ENCODE assay signal across 8 cellular contexts in the genomic region with DNA sequence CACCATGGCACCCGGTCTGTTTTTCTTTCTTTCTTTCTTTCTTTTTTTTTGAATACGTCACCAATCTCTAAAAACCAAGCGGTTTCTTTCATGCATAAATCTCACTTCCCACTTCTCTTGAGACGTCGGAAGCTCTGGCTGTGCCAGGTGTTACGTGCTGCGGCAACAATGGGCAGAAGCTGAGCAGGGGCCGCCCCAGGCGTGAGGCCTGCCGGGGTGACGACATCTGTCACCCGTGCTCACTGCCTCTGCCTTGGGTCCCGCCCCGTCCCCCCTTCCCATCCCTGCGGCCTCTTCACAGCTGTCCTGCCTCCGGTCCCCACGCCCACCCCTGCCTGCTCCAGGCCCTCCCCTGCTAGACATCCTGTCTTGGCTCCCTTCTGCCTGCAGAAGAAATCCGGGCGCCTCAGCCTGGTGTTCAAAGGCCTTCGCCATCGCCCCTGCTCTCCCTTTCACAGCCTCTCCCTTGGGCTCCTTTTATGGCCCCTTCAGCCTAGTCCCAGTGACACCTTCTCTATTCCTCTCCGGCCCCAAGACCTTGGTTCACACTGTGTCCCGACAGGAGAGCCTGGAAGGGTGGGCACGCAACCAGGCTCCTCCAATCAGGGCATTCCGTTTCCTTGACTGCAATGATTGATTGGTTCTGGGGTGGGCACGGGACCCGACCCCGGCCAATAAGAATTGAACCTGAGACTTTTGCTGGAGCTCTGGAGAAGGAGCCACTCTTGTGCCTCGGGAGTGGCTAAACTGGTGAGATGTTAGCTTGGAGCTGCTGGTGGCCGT. TPM values are rescaled to one million over a fixed set of nuclear protein-coding genes. Genes with fewer than 3 reads are reported as not detected.
DNase-seq lines count a peak whose midpoint lies in the region; ATAC-seq and TF ChIP-seq lines count a peak whose summit lies in the region.

No MANE protein-coding gene starts in this region.

- no peaks in the 10 kb centered on the region for H3K36me3 ChIP-seq in OCI-LY3 (replicated peaks; ENCODE audit: low read depth, low read length)
- H3K36me3 ChIP-seq in tibial nerve = no peaks in the 10 kb centered on the region

- no peak for TF ChIP-seq CTCF in OCI-LY3 (IDR thresholded peaks at IDR 0.05; ENCODE audit: low read depth, low read length)
- TF ChIP-seq CTCF in tibial nerve (IDR thresholded peaks at IDR 0.05) = no peak

- peak overlapping the region; percentile 70 for H3K27ac ChIP-seq in OCI-LY3 (ENCODE audit: low read length)
- H3K27ac ChIP-seq in tibial nerve = peak overlapping the region in 1 of 4 donors; percentile 36

- CTCF ChIA-PET in activated naive CD4-positive, alpha-beta T cell treated with anti-CD3 and anti-CD28 coated beads for 36 hours (lab: Charles Lee) = interaction anchor here (0.6 to 4.6 kb wide), 10 partner anchors 17 to 509 kb away, joined by 3 to 46 read pairs (median 4); a partner anchor contains a TSS

- H3K36me3 Mint-ChIP-seq in activated naive CD4-positive, alpha-beta T cell treated with anti-CD3 and anti-CD28 coated beads for 36 hours (ENCODE audit: low read depth) = no peaks in the 10 kb centered on the region

- 56 to 63% methylated on average over 30 of the region's 30 CpGs for WGBS in tibial nerve, 2 donors

- ATAC-seq in GM19025 (IDR thresholded peaks at IDR 0.05; ENCODE audit: low read depth, unreplicated experiment) (peak; percentile 70), HG02943 (IDR thresholded peaks at IDR 0.05; ENCODE audit: low read depth, unreplicated experiment) (peak; percentile 44)

- H3K4me1 Mint-ChIP-seq in activated naive CD4-positive, alpha-beta T cell treated with anti-CD3 and anti-CD28 coated beads for 36 hours (ENCODE audit: low read depth) = peaks cover 43% of the 10 kb centered on the region

- DNase-seq in activated naive CD4-positive, alpha-beta T cell treated with anti-CD3 and anti-CD28 coated beads for 36 hours = peak; percentile 94
- DNase-seq in stimulated activated CD4-positive, alpha-beta T cell treated with anti-CD3 and anti-CD28 coated beads, Interleukin-15, amount 100 ng/mL, for 48 hours (ENCODE audit: low read depth in 2 of 2) = peak; percentile 72 to 73
- no peak for DNase-seq in tibial nerve (ENCODE audit: low spot score in 2 of 2)
- DNase-seq in NCI-H2081 treated with DMSO at 0.1 percent for 48 hours (lab: John Stamatoyannopoulos, UW) = no peak
- DNase-seq in cerebellar cortex (ENCODE audit: low spot score) = no peak

- H3K79me2 ChIP-seq in OCI-LY3 (ENCODE audit: low read length) = no peaks in the 10 kb centered on the region

- H3K4me3 Mint-ChIP-seq in activated naive CD4-positive, alpha-beta T cell treated with anti-CD3 and anti-CD28 coated beads for 36 hours = peak overlapping the region; percentile 58

- no peak for TF ChIP-seq EP300 in tibial nerve (IDR thresholded peaks at IDR 0.05)

- H3K9me3 Mint-ChIP-seq in activated naive CD4-positive, alpha-beta T cell treated with anti-CD3 and anti-CD28 coated beads for 36 hours = no peaks in the 10 kb centered on the region

- no peak overlapping the region for H2AFZ ChIP-seq in OCI-LY3 (ENCODE audit: low read depth, low read length)

- H3K4me1 ChIP-seq in OCI-LY3 (ENCODE audit: low read length) (peaks cover 43% of the 10 kb centered on the region), tibial nerve (peaks cover 0 to 18% (median 8%) of the 10 kb centered on the region in 4 donors)

- intact Hi-C loops in activated naive CD4-positive, alpha-beta T cell treated with anti-CD3 and anti-CD28 coated beads for 36 hours (cut with micrococcal nuclease) = loop anchor here (1.0 to 10.0 kb wide), 8 partner anchors 18 to 503 kb away; a partner anchor contains a TSS

- H3K27me3 ChIP-seq in OCI-LY3 (ENCODE audit: low read depth, low read length) = no peaks in the 10 kb centered on the region
- no peaks in the 10 kb centered on the region for H3K27me3 ChIP-seq in tibial nerve

- no peaks in the 10 kb centered on the region for H4K20me1 ChIP-seq in OCI-LY3 (ENCODE audit: insufficient read depth, low read length)

- H3K4me2 ChIP-seq in OCI-LY3 (ENCODE audit: low read length) = peak overlapping the region; percentile 56

- H3K9me3 ChIP-seq in OCI-LY3 (ENCODE audit: insufficient read depth, low read length) (no peaks in the 10 kb centered on the region), tibial nerve (no peaks in the 10 kb centered on the region)

- H3K4me3 ChIP-seq in OCI-LY3 (ENCODE audit: low read length) (peak overlapping the region; percentile 52), tibial nerve (no peak overlapping the region)

- H3K27ac Mint-ChIP-seq in activated naive CD4-positive, alpha-beta T cell treated with anti-CD3 and anti-CD28 coated beads for 36 hours = peak overlapping the region; percentile 84

- peak overlapping the region; percentile 48; the same call in 1 of the 2 replicates for H3K9ac ChIP-seq in OCI-LY3 (ENCODE audit: low read length)

- no peaks in the 10 kb centered on the region for H3K27me3 Mint-ChIP-seq in activated naive CD4-positive, alpha-beta T cell treated with anti-CD3 and anti-CD28 coated beads for 36 hours (ENCODE audit: low read depth)

- no peak for TF ChIP-seq POLR2A in tibial nerve (IDR thresholded peaks at IDR 0.05)

RNA-seq across cellular contexts. Expression of a gene that starts 4.8 kb away (rescaled TPM):
- total RNA-seq in activated naive CD4-positive, alpha-beta T cell treated with anti-CD3 and anti-CD28 coated beads for 36 hours = under 1 TPM; 0.10 to 0.17 TPM
- 1 to 10 TPM in 3 of 4 donors, under 1 TPM in 1; 0.87 to 8.6 (median 4.9) TPM for total RNA-seq in tibial nerve

RNA-seq across cellular contexts. Expression of a gene that starts 18.6 kb away (rescaled TPM):
- total RNA-seq in activated naive CD4-positive, alpha-beta T cell treated with anti-CD3 and anti-CD28 coated beads for 36 hours = 1 to 10 TPM; 2.4 to 2.7 TPM
- total RNA-seq in tibial nerve = 10 to 100 TPM in 1 of 4 donors, 1 to 10 TPM in 3; 4.4 to 15.3 (median 7.3) TPM

RNA-seq across cellular contexts. Expression of a gene that starts 52.8 kb away (rescaled TPM):
- total RNA-seq in activated naive CD4-positive, alpha-beta T cell treated with anti-CD3 and anti-CD28 coated beads for 36 hours = 10 to 100 TPM; 75.5 to 76.4 TPM
- 10 to 100 TPM in 2 of 4 donors, 1 to 10 TPM in 2; 5.9 to 12.9 (median 9.1) TPM for total RNA-seq in tibial nerve

Comparison
In these comparisons a context has a peak if more than half of its experiments do, and no peak if none do; other contexts are left out.
1. DNase-seq: peak in activated naive CD4-positive, alpha-beta T cell treated with anti-CD3 and anti-CD28 coated beads for 36 hours (single experiment) and stimulated activated CD4-positive, alpha-beta T cell treated with anti-CD3 and anti-CD28 coated beads, Interleukin-15, amount 100 ng/mL, for 48 hours (2 of 2); none in tibial nerve (0 of 2), NCI-H2081 treated with DMSO at 0.1 percent for 48 hours (single experiment) and cerebellar cortex (single experiment).
2. RNA of a gene that starts 52.8 kb away (total RNA-seq): 75.5 to 76.4 TPM in activated naive CD4-positive, alpha-beta T cell treated with anti-CD3 and anti-CD28 coated beads for 36 hours; 5.9 to 12.9 TPM in tibial nerve; every median in the first group is over 4 times any median in the second.